Comparison of ENCODE assay signal across 20 cellular contexts in genomic region chr6:169909113-169909512, GRCh38.
DNase-seq lines count a peak whose midpoint lies in the region; ATAC-seq and TF ChIP-seq lines count a peak whose summit lies in the region.
"Had no signal": no experiment of that assay in that cellular context is flagged by ENCODE, and none has a peak within 500 bp of the region (broad histone marks: within the 10 kb centered on the region; RNA-seq: fewer than 3 reads in every experiment).

No MANE protein-coding gene starts in this region.

- intact Hi-C loops in natural killer cell (cut with micrococcal nuclease), result no loop called here

- POLR2A ChIA-PET in activated naive CD8-positive, alpha-beta T cell treated with anti-CD3 and anti-CD28 coated beads, Interleukin-2, amount 10 ng/mL, durations not matched to agents 7 days and 5 days (lab: Charles Lee), result no interaction called here
- POLR2A ChIA-PET in HEK293T (lab: Yijun Ruan, JAX), result no interaction called here

- H3K27me3 ChIP-seq in osteoblast (ENCODE audit: insufficient read depth, low read length), result no peaks in the 10 kb centered on the region

- H3K36me3 Mint-ChIP-seq in activated naive CD8-positive, alpha-beta T cell treated with anti-CD3 and anti-CD28 coated beads, Interleukin-2, amount 10 ng/mL, durations not matched to agents 7 days and 5 days, result no peaks in the 10 kb centered on the region
- H3K36me3 Mint-ChIP-seq in activated naive CD8-positive, alpha-beta T cell treated with anti-CD3 and anti-CD28 coated beads for 36 hours, result no peaks in the 10 kb centered on the region
- H3K36me3 Mint-ChIP-seq in natural killer cell treated with Interleukin-12 subunit alpha and Interleukin-12 subunit beta and Interleukin-15 and Interleukin-18, amount 100 ng/mL, for 72 hours, result no peaks in the 10 kb centered on the region
- no peaks in the 10 kb centered on the region for H3K36me3 Mint-ChIP-seq in natural killer cell
- H3K36me3 Mint-ChIP-seq: CD8-positive, alpha-beta T cell had no signal

- peaks cover 7% of the 10 kb centered on the region for H3K27me3 Mint-ChIP-seq in activated naive CD8-positive, alpha-beta T cell treated with anti-CD3 and anti-CD28 coated beads, Interleukin-2, amount 10 ng/mL, durations not matched to agents 7 days and 5 days
- H3K27me3 Mint-ChIP-seq in activated naive CD8-positive, alpha-beta T cell treated with anti-CD3 and anti-CD28 coated beads for 36 hours, result no peaks in the 10 kb centered on the region
- H3K27me3 Mint-ChIP-seq in natural killer cell treated with Interleukin-12 subunit alpha and Interleukin-12 subunit beta and Interleukin-15 and Interleukin-18, amount 100 ng/mL, for 72 hours, result peaks cover 11 to 17% of the 10 kb centered on the region in 2 donors
- peaks cover 8 to 13% of the 10 kb centered on the region in 2 donors for H3K27me3 Mint-ChIP-seq in natural killer cell (ENCODE audit: low read depth in 2 of 2)
- H3K27me3 Mint-ChIP-seq: CD4-positive, alpha-beta T cell had no signal

- no peak overlapping the region for H3K27ac ChIP-seq in osteoblast (ENCODE audit: low read depth, low read length)
- H3K27ac ChIP-seq: 22Rv1; A549; BLaER1 treated with 17β-estradiol and CSF1 and Interleukin-3, amounts not matched to agents 10 nM and 100 nM; C4-2B had no signal

- peaks cover 4% of the 10 kb centered on the region for H3K4me1 Mint-ChIP-seq in activated naive CD8-positive, alpha-beta T cell treated with anti-CD3 and anti-CD28 coated beads, Interleukin-2, amount 10 ng/mL, durations not matched to agents 7 days and 5 days
- peaks cover 2% of the 10 kb centered on the region for H3K4me1 Mint-ChIP-seq in activated naive CD8-positive, alpha-beta T cell treated with anti-CD3 and anti-CD28 coated beads for 36 hours
- H3K4me1 Mint-ChIP-seq in natural killer cell treated with Interleukin-12 subunit alpha and Interleukin-12 subunit beta and Interleukin-15 and Interleukin-18, amount 100 ng/mL, for 72 hours (ENCODE audit: low read depth in 2 of 2), result peaks cover 4 to 10% of the 10 kb centered on the region in 2 donors
- H3K4me1 Mint-ChIP-seq in natural killer cell, result peaks cover 15 to 16% of the 10 kb centered on the region in 2 donors

- H3K4me3 Mint-ChIP-seq in activated naive CD8-positive, alpha-beta T cell treated with anti-CD3 and anti-CD28 coated beads, Interleukin-2, amount 10 ng/mL, durations not matched to agents 7 days and 5 days, result no peak overlapping the region
- H3K4me3 Mint-ChIP-seq in activated naive CD8-positive, alpha-beta T cell treated with anti-CD3 and anti-CD28 coated beads for 36 hours, result no peak overlapping the region
- no peak overlapping the region for H3K4me3 Mint-ChIP-seq in natural killer cell treated with Interleukin-12 subunit alpha and Interleukin-12 subunit beta and Interleukin-15 and Interleukin-18, amount 100 ng/mL, for 72 hours
- H3K4me3 Mint-ChIP-seq in natural killer cell, result no peak overlapping the region
- H3K4me3 Mint-ChIP-seq: B cell; CD4-positive, alpha-beta T cell; CD8-positive, alpha-beta T cell had no signal

- TF ChIP-seq CTCF in natural killer cell (IDR thresholded peaks at IDR 0.05) (no peak), osteoblast (IDR thresholded peaks at IDR 0.05; ENCODE audit: extremely low read depth, low read depth, low read length) (no peak)

- no peaks in the 10 kb centered on the region for H3K9me3 ChIP-seq in osteoblast (ENCODE audit: low read depth, low read length)
- H3K9me3 ChIP-seq: A549; BLaER1 treated with 17β-estradiol and CSF1 and Interleukin-3, amounts not matched to agents 10 nM and 100 nM; Caco-2 had no signal

- H3K36me3 ChIP-seq in osteoblast (ENCODE audit: insufficient read depth, low read length), result no peaks in the 10 kb centered on the region
- H3K36me3 ChIP-seq: BLaER1 treated with 17β-estradiol and CSF1 and Interleukin-3, amounts not matched to agents 10 nM and 100 nM had no signal

- H3K9me3 Mint-ChIP-seq in activated naive CD8-positive, alpha-beta T cell treated with anti-CD3 and anti-CD28 coated beads, Interleukin-2, amount 10 ng/mL, durations not matched to agents 7 days and 5 days, result no peaks in the 10 kb centered on the region
- H3K9me3 Mint-ChIP-seq in activated naive CD8-positive, alpha-beta T cell treated with anti-CD3 and anti-CD28 coated beads for 36 hours, result no peaks in the 10 kb centered on the region
- no peaks in the 10 kb centered on the region for H3K9me3 Mint-ChIP-seq in natural killer cell treated with Interleukin-12 subunit alpha and Interleukin-12 subunit beta and Interleukin-15 and Interleukin-18, amount 100 ng/mL, for 72 hours
- H3K9me3 Mint-ChIP-seq in natural killer cell, result no peaks in the 10 kb centered on the region
- H3K9me3 Mint-ChIP-seq: CD4-positive, alpha-beta T cell; CD8-positive, alpha-beta T cell had no signal

- H4K20me1 ChIP-seq in osteoblast (ENCODE audit: insufficient read depth, low read length), result no peaks in the 10 kb centered on the region
- H4K20me1 ChIP-seq: BLaER1 treated with 17β-estradiol and CSF1 and Interleukin-3, amounts not matched to agents 10 nM and 100 nM had no signal

- no peak for ATAC-seq in activated naive CD8-positive, alpha-beta T cell treated with anti-CD3 and anti-CD28 coated beads, Interleukin-2, amount 10 ng/mL, durations not matched to agents 7 days and 5 days (ENCODE audit: low read depth)
- no peak for ATAC-seq in natural killer cell treated with Interleukin-12 subunit alpha and Interleukin-12 subunit beta and Interleukin-15 and Interleukin-18, amount 100 ng/mL, for 72 hours
- no peak for ATAC-seq in natural killer cell
- no peak for ATAC-seq in HG02588 (IDR thresholded peaks at IDR 0.05; ENCODE audit: unreplicated experiment)
- ATAC-seq: A549; CD8-positive, alpha-beta T cell; GM12878 had no signal

- no peak overlapping the region for H3K4me3 ChIP-seq in osteoblast (ENCODE audit: insufficient read depth, low read length)
- H3K4me3 ChIP-seq: A549; BLaER1 treated with 17β-estradiol and CSF1 and Interleukin-3, amounts not matched to agents 10 nM and 100 nM; GM12878 had no signal

- H3K79me2 ChIP-seq in osteoblast (ENCODE audit: insufficient read depth, low read length), result no peaks in the 10 kb centered on the region

- H3K27ac Mint-ChIP-seq in activated naive CD8-positive, alpha-beta T cell treated with anti-CD3 and anti-CD28 coated beads, Interleukin-2, amount 10 ng/mL, durations not matched to agents 7 days and 5 days, result peak overlapping the region; percentile 16
- no peak overlapping the region for H3K27ac Mint-ChIP-seq in activated naive CD8-positive, alpha-beta T cell treated with anti-CD3 and anti-CD28 coated beads for 36 hours
- no peak overlapping the region for H3K27ac Mint-ChIP-seq in natural killer cell treated with Interleukin-12 subunit alpha and Interleukin-12 subunit beta and Interleukin-15 and Interleukin-18, amount 100 ng/mL, for 72 hours
- H3K27ac Mint-ChIP-seq in natural killer cell, result no peak overlapping the region
- H3K27ac Mint-ChIP-seq: B cell; CD4-positive, alpha-beta T cell; CD8-positive, alpha-beta T cell had no signal

- no peak for DNase-seq in activated naive CD8-positive, alpha-beta T cell treated with anti-CD3 and anti-CD28 coated beads, Interleukin-2, amount 10 ng/mL, durations not matched to agents 7 days and 5 days
- no peak for DNase-seq in activated naive CD8-positive, alpha-beta T cell treated with anti-CD3 and anti-CD28 coated beads for 36 hours
- peak; percentile 51 for DNase-seq in natural killer cell treated with Interleukin-12 subunit alpha and Interleukin-12 subunit beta and Interleukin-15 and Interleukin-18, amount 100 ng/mL, for 72 hours (ENCODE audit: low spot score)
- DNase-seq in natural killer cell, result no peak
- peak; percentile 77 for DNase-seq in osteoblast (ENCODE audit: insufficient read length, low spot score, missing footprints)
- DNase-seq in HEK293T (ENCODE audit: extremely low spot score), result no peak
- DNase-seq: AML-193; Caco-2; Calu3; CD4-positive, alpha-beta T cell; CD8-positive, alpha-beta T cell; DMS79 treated with DMSO at 0.1 percent for 48 hours; GDM1 had no signal

- CTCF ChIA-PET in HEK293T (lab: Yijun Ruan, JAX), result no interaction called here

- no peak overlapping the region for H3K4me2 ChIP-seq in osteoblast (ENCODE audit: insufficient read depth, low read length)
- H3K4me2 ChIP-seq: A549 had no signal

- no peak overlapping the region for H2AFZ ChIP-seq in osteoblast (ENCODE audit: low read length)

- H3K4me1 ChIP-seq in osteoblast (ENCODE audit: insufficient read depth, low read length), result no peaks in the 10 kb centered on the region
- H3K4me1 ChIP-seq: Caco-2 had no signal

TF ChIP-seq in HEK293T, 16 proteins besides CTCF, POLR2A, EP300 and RAD21:
- TF ChIP-seq CTBP1 (IDR thresholded peaks at IDR 0.05; ENCODE audit: borderline replicate concordance) (no peak), BHLHE40 (IDR thresholded peaks at IDR 0.05; ENCODE audit: borderline replicate concordance) (no peak), TARDBP (IDR thresholded peaks at IDR 0.05) (no peak), L3MBTL2 (conservative IDR thresholded peaks at IDR 0.05) (no peak), FOXK2 (IDR thresholded peaks at IDR 0.05) (no peak), SUZ12 (IDR thresholded peaks at IDR 0.05) (no peak), FOXM1 (IDR thresholded peaks at IDR 0.05; ENCODE audit: borderline replicate concordance) (no peak), PKNOX1 (IDR thresholded peaks at IDR 0.05) (no peak), HDGF (IDR thresholded peaks at IDR 0.05; ENCODE audit: borderline replicate concordance) (no peak), SP1 (IDR thresholded peaks at IDR 0.05) (no peak), NFRKB (IDR thresholded peaks at IDR 0.05) (no peak), ZNF384 (IDR thresholded peaks at IDR 0.05) (no peak), LEF1 (IDR thresholded peaks at IDR 0.05; ENCODE audit: borderline replicate concordance) (no peak), ELF4 (IDR thresholded peaks at IDR 0.05) (no peak)

Comparison
In these comparisons a context has a peak if more than half of its experiments do, and no peak if none do; other contexts are left out.
1. DNase-seq: peak in natural killer cell treated with Interleukin-12 subunit alpha and Interleukin-12 subunit beta and Interleukin-15 and Interleukin-18, amount 100 ng/mL, for 72 hours (single experiment) and osteoblast (single experiment); none in activated naive CD8-positive, alpha-beta T cell treated with anti-CD3 and anti-CD28 coated beads, Interleukin-2, amount 10 ng/mL, durations not matched to agents 7 days and 5 days (single experiment), activated naive CD8-positive, alpha-beta T cell treated with anti-CD3 and anti-CD28 coated beads for 36 hours (single experiment), natural killer cell (single experiment) and HEK293T (single experiment).